In genomic region chr3:172522871-172523818, GRCh38 we compare ENCODE assay signal across 1 cellular context.
TF ChIP-seq lines count a peak whose summit lies in the region.

Gene TNFSF10, minus strand, starts transcription at chr3:172523430. Its CDS starts 46 bp downstream, at chr3:172523384.

TF ChIP-seq in GM12878, 131 proteins besides CTCF, POLR2A, EP300 and RAD21 (continued from another document):
- no peak for TF ChIP-seq NRF1 (conservative IDR thresholded peaks at IDR 0.05; ENCODE audit: low read depth, low read length)
TF ChIP-seq in GM12878: peak in this region for 16.
